In the genomic region with DNA sequence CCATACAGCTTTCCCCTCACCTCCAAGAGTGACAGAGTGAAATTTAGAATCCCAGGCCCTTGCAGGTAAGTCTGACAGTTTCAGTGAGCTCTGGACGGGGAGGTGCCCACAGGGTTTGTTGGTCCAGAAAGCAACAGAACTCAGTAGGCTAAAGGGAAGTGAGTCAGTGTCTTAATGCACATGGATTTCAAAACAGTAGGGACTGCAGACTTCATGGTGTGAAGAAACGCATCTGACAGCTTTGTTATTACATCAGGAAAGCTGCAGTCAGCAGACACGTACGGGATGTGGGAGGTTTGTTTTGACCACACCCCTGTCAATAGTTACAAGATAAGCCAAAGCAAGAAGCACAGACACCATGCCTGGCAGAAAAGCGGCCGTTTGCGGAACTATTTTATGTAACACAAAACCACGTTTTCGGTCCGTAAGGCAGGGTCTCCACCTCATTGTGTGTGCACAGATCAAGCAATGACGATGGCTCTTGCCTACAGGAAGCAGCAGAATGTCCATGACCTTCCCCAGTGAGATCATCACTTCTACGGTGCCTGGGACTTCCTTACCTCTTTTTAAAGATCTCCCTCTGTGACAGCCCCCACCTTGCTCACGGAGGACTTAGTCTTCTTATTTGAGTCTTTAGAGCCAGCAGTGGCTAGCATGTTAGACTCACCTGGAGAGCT, we compare ENCODE assay signal across 8 cellular contexts. TPM values are rescaled to one million over a fixed set of nuclear protein-coding genes. Genes with fewer than 3 reads are reported as not detected.
DNase-seq lines count a peak whose midpoint lies in the region; ATAC-seq, FAIRE-seq and TF ChIP-seq lines count a peak whose summit lies in the region.

No MANE protein-coding gene starts in this region.

- TF ChIP-seq CTCF in activated B cell treated with CpG ODN at 0.5 μM for 24 hours (IDR thresholded peaks at IDR 0.05): no peak

- no peaks in the 10 kb centered on the region for H3K36me3 Mint-ChIP-seq in activated B cell treated with CpG ODN at 0.5 μM for 24 hours (ENCODE audit: low read depth)

- POLR2A ChIA-PET in activated B cell treated with CpG ODN at 0.5 μM for 24 hours (lab: Charles Lee): interaction anchor here (0.6 to 2.2 kb wide), 4 partner anchors 58 to 144 kb away, joined by 3 to 16 read pairs (median 4); a partner anchor contains a TSS

- H3K27ac Mint-ChIP-seq in activated B cell treated with CpG ODN at 0.5 μM for 24 hours: peak overlapping the region; percentile 85

- CTCF ChIA-PET in activated B cell treated with CpG ODN at 0.5 μM for 24 hours (lab: Charles Lee): interaction anchor here (1.0 to 1.4 kb wide), 4 partner anchors 53 to 126 kb away, joined by 3 to 6 read pairs (median 4); no protein-coding TSS in a partner anchor

- intact Hi-C loops in activated B cell treated with CpG ODN at 0.5 μM for 24 hours (cut with micrococcal nuclease): loop anchor here (1.0 to 5.0 kb wide), 3 partner anchors 53 to 60 kb away; no protein-coding TSS in a partner anchor

- peaks cover 5% of the 10 kb centered on the region for H3K27me3 Mint-ChIP-seq in activated B cell treated with CpG ODN at 0.5 μM for 24 hours

- FAIRE-seq in HTR-8/SVneo (lab: Jason Lieb, UNC): no peak

- H3K9me3 Mint-ChIP-seq in activated B cell treated with CpG ODN at 0.5 μM for 24 hours: peaks cover 6% of the 10 kb centered on the region

- peaks cover 18% of the 10 kb centered on the region for H3K4me1 Mint-ChIP-seq in activated B cell treated with CpG ODN at 0.5 μM for 24 hours

- ATAC-seq in GM18909 (IDR thresholded peaks at IDR 0.05; ENCODE audit: poor library complexity, unreplicated experiment) (peak; percentile 87), activated B cell treated with CpG ODN at 0.5 μM for 24 hours (ENCODE audit: low read depth) (peak; percentile 79), HG02763 (IDR thresholded peaks at IDR 0.05; ENCODE audit: unreplicated experiment) (no peak)

- DNase-seq in HTR-8/SVneo (ENCODE audit: insufficient read length, low spot score) (peak; percentile 64), activated B cell treated with CpG ODN at 0.5 μM for 24 hours (peak; percentile 34), medulla oblongata (ENCODE audit: extremely low spot score) (peak; percentile 74), GM19240 (ENCODE audit: insufficient read length, low spot score) (no peak)
- peak; percentile 97 for DNase-seq in central memory CD4-positive, alpha-beta T cell
- peak; percentile 11 to 30 for DNase-seq in stimulated activated CD8-positive, alpha-beta memory T cell treated with anti-CD3 and anti-CD28 coated beads, Interleukin-2, amount 100 ng/mL, for 48 hours (ENCODE audit: low read depth in 2 of 2)

- peak overlapping the region; percentile 62 for H3K4me3 Mint-ChIP-seq in activated B cell treated with CpG ODN at 0.5 μM for 24 hours

RNA-seq across cellular contexts. Expression of a gene that starts 58.1 kb away (rescaled TPM):
- total RNA-seq in activated B cell treated with CpG ODN at 0.5 μM for 24 hours: 865 and 906 TPM in 2 replicates
